In genomic region chr5:134545070-134545868, GRCh38 we compare ENCODE assay signal across 9 cellular contexts. TPM values are rescaled to one million over a fixed set of nuclear protein-coding genes. Genes with fewer than 3 reads are reported as not detected.
DNase-seq lines count a peak whose midpoint lies in the region; ATAC-seq and TF ChIP-seq lines count a peak whose summit lies in the region.
"Had no signal": no experiment of that assay in that cellular context is flagged by ENCODE, and none has a peak within 500 bp of the region (broad histone marks: within the 10 kb centered on the region; RNA-seq: fewer than 3 reads in every experiment).

No MANE protein-coding gene starts in this region.

- DNase-seq in CD4-positive, alpha-beta T cell: no peak
- DNase-seq in activated naive CD4-positive, alpha-beta T cell treated with anti-CD3 and anti-CD28 coated beads, Interleukin-2, amount 50 U/mL, for 72 hours (ENCODE audit: low spot score in 2 of 2): peak in 1 of 2 donors; percentile 24
- peak in 4 of 9 donors; percentile 30 to 44 (median 34) for DNase-seq in naive thymus-derived CD4-positive, alpha-beta T cell
- DNase-seq in LoVo (ENCODE audit: low spot score) (no peak), NCI-H2107 treated with DMSO at 0.1 percent for 48 hours (lab: John Stamatoyannopoulos, UW; ENCODE audit: unreplicated experiment) (no peak)
- DNase-seq: foreskin fibroblast had no signal

- peaks cover 31% of the 10 kb centered on the region for H3K4me1 ChIP-seq in Loucy (ENCODE audit: insufficient read depth, low read length, poor library complexity, severe bottlenecking)
- peaks cover 30 to 38% of the 10 kb centered on the region in 2 donors for H3K4me1 ChIP-seq in naive thymus-derived CD4-positive, alpha-beta T cell (ENCODE audit: control insufficient read depth in 2 of 2, insufficient read depth in 2 of 2, low read length in 2 of 2)

- POLR2A ChIA-PET in CD4-positive, alpha-beta T cell (lab: Charles Lee): interaction anchor here (1.4 to 4.4 kb wide), 6 partner anchors 10 to 196 kb away, joined by 3 to 24 read pairs (median 6); partner anchors contain the start of gene JADE2
- POLR2A ChIA-PET in naive thymus-derived CD4-positive, alpha-beta T cell (lab: Charles Lee): interaction anchor here (0.8 to 2.7 kb wide), 5 partner anchors 19 to 242 kb away, joined by 3 to 13 read pairs (median 4); partner anchors contain the start of genes CDKN2AIPNL and JADE2

- peaks cover 3% of the 10 kb centered on the region for H4K20me1 ChIP-seq in Loucy (ENCODE audit: insufficient read depth, low read length, poor library complexity, severe bottlenecking)

- intact Hi-C loops in CD4-positive, alpha-beta T cell (cut with DNase I, micrococcal nuclease): loop anchor here in 1 of 2 experiments (2.0 kb wide), 1 partner anchor 16 kb away; no protein-coding TSS in a partner anchor
- intact Hi-C loops in naive thymus-derived CD4-positive, alpha-beta T cell (cut with micrococcal nuclease): loop anchor here in 1 of 2 donors (1.0 kb wide), 1 partner anchor 10 kb away; no protein-coding TSS in a partner anchor

- peak overlapping the region; percentile 61 for H3K27ac ChIP-seq in CD4-positive, alpha-beta T cell (ENCODE audit: low read depth, low read length)
- H3K27ac ChIP-seq in naive thymus-derived CD4-positive, alpha-beta T cell (ENCODE audit: low read depth, low read length): peak overlapping the region; percentile 62

- no peaks in the 10 kb centered on the region for H3K27me3 ChIP-seq in CD4-positive, alpha-beta T cell (ENCODE audit: control insufficient read depth, insufficient read depth, low read length)
- H3K27me3 ChIP-seq in Loucy (ENCODE audit: insufficient read depth, low read length, poor library complexity, severe bottlenecking): no peaks in the 10 kb centered on the region
- no peaks in the 10 kb centered on the region for H3K27me3 ChIP-seq in naive thymus-derived CD4-positive, alpha-beta T cell (ENCODE audit: control insufficient read depth in 2 of 2, insufficient read depth in 2 of 2, low read length in 2 of 2)

- H3K36me3 Mint-ChIP-seq in CD4-positive, alpha-beta T cell (ENCODE audit: low read depth): peaks cover 82% of the 10 kb centered on the region
- H3K36me3 Mint-ChIP-seq in activated naive CD4-positive, alpha-beta T cell treated with anti-CD3 and anti-CD28 coated beads, Interleukin-2, amount 50 U/mL, for 72 hours: peaks cover 17 to 27% of the 10 kb centered on the region in 2 donors
- peaks cover 0 to 27% (median 4%) of the 10 kb centered on the region in 5 donors for H3K36me3 Mint-ChIP-seq in naive thymus-derived CD4-positive, alpha-beta T cell

- H3K27ac Mint-ChIP-seq in CD4-positive, alpha-beta T cell: peak overlapping the region; percentile 90
- H3K27ac Mint-ChIP-seq in activated naive CD4-positive, alpha-beta T cell treated with anti-CD3 and anti-CD28 coated beads, Interleukin-2, amount 50 U/mL, for 72 hours: peak overlapping the region; percentile 90 to 97
- H3K27ac Mint-ChIP-seq in naive thymus-derived CD4-positive, alpha-beta T cell: peak overlapping the region; percentile 78 to 93 (median 86)

- H3K9ac ChIP-seq in Loucy (ENCODE audit: low read depth, low read length, poor library complexity, severe bottlenecking): peak overlapping the region; percentile 82

- H3K9me2 ChIP-seq in Loucy (replicated peaks; ENCODE audit: low read depth, low read length): no peaks in the 10 kb centered on the region

- CTCF ChIA-PET in CD4-positive, alpha-beta T cell (lab: Charles Lee): interaction anchor here (1.8 to 4.8 kb wide), 3 partner anchors 10 to 42 kb away, joined by 5 to 36 read pairs (median 10); no protein-coding TSS in a partner anchor
- CTCF ChIA-PET in naive thymus-derived CD4-positive, alpha-beta T cell (lab: Charles Lee): interaction anchor here (0.9 to 2.0 kb wide), 3 partner anchors 10 to 133 kb away, joined by 3 to 8 read pairs (median 3); partner anchors contain the start of gene CDKN2AIPNL

- peak overlapping the region; percentile 85 for H3K4me2 ChIP-seq in Loucy (ENCODE audit: low read depth, low read length, poor library complexity, severe bottlenecking)

- H3K4me3 ChIP-seq in Loucy (ENCODE audit: low read length, poor library complexity, severe bottlenecking): peak overlapping the region; percentile 71
- no peak overlapping the region for H3K4me3 ChIP-seq in naive thymus-derived CD4-positive, alpha-beta T cell (ENCODE audit: low read length)

- H3F3A ChIP-seq in Loucy (ENCODE audit: low read depth): peaks cover 17% of the 10 kb centered on the region

- H3K79me2 ChIP-seq in Loucy (ENCODE audit: insufficient read depth, low read length): peaks cover 58% of the 10 kb centered on the region

- TF ChIP-seq CTCF in CD4-positive, alpha-beta T cell (IDR thresholded peaks at IDR 0.05): no peak
- peak; percentile 23 for TF ChIP-seq CTCF in Loucy (conservative IDR thresholded peaks at IDR 0.05; ENCODE audit: low read length)

- H3K36me3 ChIP-seq in Loucy (ENCODE audit: insufficient read depth, low read length): peaks cover 3% of the 10 kb centered on the region; the same call in 1 of the 2 replicates
- peaks cover 21 to 66% (median 27%) of the 10 kb centered on the region in 3 experiments for H3K36me3 ChIP-seq in naive thymus-derived CD4-positive, alpha-beta T cell (ENCODE audit: control insufficient read depth in 2 of 3, insufficient read depth in 3 of 3, low read length in 3 of 3)

- H3K4me1 Mint-ChIP-seq in CD4-positive, alpha-beta T cell (ENCODE audit: low read depth): peaks cover 61% of the 10 kb centered on the region
- H3K4me1 Mint-ChIP-seq in naive thymus-derived CD4-positive, alpha-beta T cell: peaks cover 26 to 74% (median 57%) of the 10 kb centered on the region in 7 donors

- no peaks in the 10 kb centered on the region for H3K27me3 Mint-ChIP-seq in CD4-positive, alpha-beta T cell
- no peaks in the 10 kb centered on the region for H3K27me3 Mint-ChIP-seq in naive thymus-derived CD4-positive, alpha-beta T cell

- peak; percentile 50 for ATAC-seq in CD4-positive, alpha-beta T cell (ENCODE audit: poor library complexity)
- ATAC-seq in activated naive CD4-positive, alpha-beta T cell treated with anti-CD3 and anti-CD28 coated beads, Interleukin-2, amount 50 U/mL, for 72 hours: peak in 1 of 2 donors; percentile 52
- ATAC-seq in naive thymus-derived CD4-positive, alpha-beta T cell: peak; percentile 36
- ATAC-seq in HG02623 (IDR thresholded peaks at IDR 0.05; ENCODE audit: unreplicated experiment): no peak
- no peak for ATAC-seq in GM19395 (IDR thresholded peaks at IDR 0.05; ENCODE audit: unreplicated experiment)

- no peaks in the 10 kb centered on the region for H3K9me3 ChIP-seq in CD4-positive, alpha-beta T cell (ENCODE audit: control insufficient read depth, low read length)
- H3K9me3 ChIP-seq in Loucy (ENCODE audit: insufficient read depth, low read depth, low read length): no peaks in the 10 kb centered on the region
- H3K9me3 ChIP-seq in naive thymus-derived CD4-positive, alpha-beta T cell (ENCODE audit: control insufficient read depth in 2 of 3, low read length in 3 of 3): no peaks in the 10 kb centered on the region

- H2AFZ ChIP-seq in Loucy (ENCODE audit: low read length): no peak overlapping the region

- no peaks in the 10 kb centered on the region for H3K9me3 Mint-ChIP-seq in CD4-positive, alpha-beta T cell
- H3K9me3 Mint-ChIP-seq in activated naive CD4-positive, alpha-beta T cell treated with anti-CD3 and anti-CD28 coated beads, Interleukin-2, amount 50 U/mL, for 72 hours: no peaks in the 10 kb centered on the region
- no peaks in the 10 kb centered on the region for H3K9me3 Mint-ChIP-seq in naive thymus-derived CD4-positive, alpha-beta T cell

- H3K4me3 Mint-ChIP-seq in CD4-positive, alpha-beta T cell: peak overlapping the region; percentile 79
- peak overlapping the region; percentile 60 to 80 (median 72) for H3K4me3 Mint-ChIP-seq in naive thymus-derived CD4-positive, alpha-beta T cell

RNA-seq across cellular contexts. Expression of gene JADE2, which starts 19.8 kb away (rescaled TPM):
- total RNA-seq in CD4-positive, alpha-beta T cell: 100 to 1,000 TPM; 120 to 124 TPM
- 10 to 100 TPM; 73.4 to 80.8 TPM for total RNA-seq in activated naive CD4-positive, alpha-beta T cell treated with anti-CD3 and anti-CD28 coated beads, Interleukin-2, amount 50 U/mL, for 72 hours
- 100 to 1,000 TPM in 4 of 5 experiments, 10 to 100 TPM in 1; 99.0 to 271 (median 153) TPM for total RNA-seq in naive thymus-derived CD4-positive, alpha-beta T cell
- 10 to 100 TPM; 29.8 to 55.7 TPM for polyA plus RNA-seq in naive thymus-derived CD4-positive, alpha-beta T cell

Comparison
In these comparisons a context has a peak if more than half of its experiments do, and no peak if none do; other contexts are left out.
1. ATAC-seq: peak in CD4-positive, alpha-beta T cell (single experiment) and naive thymus-derived CD4-positive, alpha-beta T cell (single experiment); none in HG02623 (single experiment) and GM19395 (single experiment).
2. Peak in every context shown above with its lines, with median percentiles within 50 percentile points of each other: H3K27ac Mint-ChIP-seq.